ENCODE assay signal across 19 cellular contexts in the genomic region with DNA sequence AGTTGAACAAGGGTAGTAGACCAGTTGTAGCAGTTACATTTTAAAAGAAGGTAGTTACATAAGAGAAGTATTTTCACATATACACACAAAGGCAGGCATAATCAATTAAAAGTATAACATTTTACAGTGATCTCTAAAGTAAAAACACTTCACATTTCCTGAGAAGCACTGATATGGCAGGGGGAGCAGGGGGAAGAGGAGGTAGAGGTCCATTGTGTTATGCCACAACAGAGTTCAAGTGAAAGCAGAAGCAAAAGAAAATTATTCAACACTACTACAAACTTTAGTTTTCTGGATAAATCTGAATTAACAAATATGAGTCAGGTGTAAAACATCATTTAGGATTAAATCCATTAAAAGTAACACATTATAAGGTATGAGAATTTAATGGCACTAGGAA. TPM values are rescaled to one million over a fixed set of nuclear protein-coding genes. Genes with fewer than 3 reads are reported as not detected.
DNase-seq lines count a peak whose midpoint lies in the region; ATAC-seq and TF ChIP-seq lines count a peak whose summit lies in the region.
"Had no signal": no experiment of that assay in that cellular context is flagged by ENCODE, and none has a peak within 500 bp of the region (broad histone marks: within the 10 kb centered on the region; RNA-seq: fewer than 3 reads in every experiment).

No MANE protein-coding gene starts in this region.

- H3K27me3 Mint-ChIP-seq in CD8-positive, alpha-beta T cell (ENCODE audit: low read depth): no peaks in the 10 kb centered on the region
- H3K27me3 Mint-ChIP-seq in natural killer cell (ENCODE audit: low read depth in 2 of 2) (no peaks in the 10 kb centered on the region), endodermal cell (ENCODE audit: insufficient read depth) (no peaks in the 10 kb centered on the region)
- H3K27me3 Mint-ChIP-seq: CD4-positive, alpha-beta memory T cell had no signal

- peak overlapping the region; percentile 16 for H3K27ac Mint-ChIP-seq in CD8-positive, alpha-beta T cell
- H3K27ac Mint-ChIP-seq in natural killer cell (peak overlapping the region; percentile 25 to 72), endodermal cell (no peak overlapping the region)

- peaks cover 8% of the 10 kb centered on the region for H3K36me3 Mint-ChIP-seq in CD8-positive, alpha-beta T cell
- H3K36me3 Mint-ChIP-seq in natural killer cell: no peaks in the 10 kb centered on the region
- no peaks in the 10 kb centered on the region for H3K36me3 Mint-ChIP-seq in endodermal cell (ENCODE audit: low read depth)

- H3K18ac ChIP-seq in mesenchymal stem cell (ENCODE audit: low read depth in 1 of 2, low read length in 2 of 2): no peak overlapping the region

- H2BK15ac ChIP-seq in mesenchymal stem cell (ENCODE audit: low read depth, poor library complexity, severe bottlenecking): no peak overlapping the region

- H3K27me3 ChIP-seq in CD8-positive, alpha-beta T cell (ENCODE audit: insufficient read depth, low read length): no peaks in the 10 kb centered on the region
- H3K27me3 ChIP-seq in mesenchymal stem cell (ENCODE audit: control insufficient read depth in 1 of 2, insufficient read depth in 1 of 2, low read length in 2 of 2) (no peaks in the 10 kb centered on the region), endodermal cell (ENCODE audit: control insufficient read depth, insufficient read depth, low read length, poor library complexity, severe bottlenecking) (no peaks in the 10 kb centered on the region)

- no peak for ATAC-seq in CD8-positive, alpha-beta T cell
- ATAC-seq in natural killer cell: peak in 2 of 3 donors; percentile 46 to 53

- no peak overlapping the region for H3K4me3 Mint-ChIP-seq in CD8-positive, alpha-beta T cell
- H3K4me3 Mint-ChIP-seq in natural killer cell (peak overlapping the region; percentile 3), endodermal cell (no peak overlapping the region)

- H2BK12ac ChIP-seq in mesenchymal stem cell (ENCODE audit: low read length in 2 of 2): no peak overlapping the region

- H2AK5ac ChIP-seq in mesenchymal stem cell (ENCODE audit: low read length, severe bottlenecking): no peak overlapping the region

- CTCF ChIA-PET in CD8-positive, alpha-beta T cell (lab: Charles Lee): no interaction called here

- POLR2A ChIA-PET in CD8-positive, alpha-beta T cell (lab: Charles Lee): no interaction called here

- no peak overlapping the region for H3K4me2 ChIP-seq in mesenchymal stem cell (ENCODE audit: low read length, poor library complexity, severe bottlenecking)

- no peak for TF ChIP-seq CTCF in CD8-positive, alpha-beta T cell (IDR thresholded peaks at IDR 0.05)
- TF ChIP-seq CTCF in natural killer cell (IDR thresholded peaks at IDR 0.05) (no peak), endodermal cell (conservative IDR thresholded peaks at IDR 0.05) (no peak)

- H3K9me3 Mint-ChIP-seq in CD8-positive, alpha-beta T cell: no peaks in the 10 kb centered on the region
- H3K9me3 Mint-ChIP-seq in natural killer cell: no peaks in the 10 kb centered on the region
- no peaks in the 10 kb centered on the region for H3K9me3 Mint-ChIP-seq in endodermal cell

- DNase-seq in CD1c-positive myeloid dendritic cell (ENCODE audit: extremely low spot score) (peak; percentile 21), dermis blood vessel endothelial cell (peak; percentile 10), natural killer cell (no peak), mesenchymal stem cell (no peak), endodermal cell (no peak)
- no peak for DNase-seq in CD8-positive, alpha-beta T cell
- no peak for DNase-seq in stimulated activated naive CD4-positive, alpha-beta T cell treated with Interleukin-2 at 50 U/mL for 16 hours (lab: John Stamatoyannopoulos, UW)
- DNase-seq: ACHN; AML-193; Calu3; CD4-positive, alpha-beta memory T cell; GF-D8; GOT3; NCI-H1694 treated with DMSO at 0.1 percent for 48 hours; NCI-H2107; NCI-H2227 treated with DMSO at 0.1 percent for 48 hours; NCI-H510A treated with DMSO at 0.1 percent for 48 hours; NCI-H774; Right ventricle myocardium superior had no signal

- no peak overlapping the region for H2BK120ac ChIP-seq in mesenchymal stem cell (ENCODE audit: low read depth, low read length)

- no peak overlapping the region for H4K91ac ChIP-seq in mesenchymal stem cell (ENCODE audit: low read length)

- H3K27ac ChIP-seq in CD8-positive, alpha-beta T cell (ENCODE audit: low read depth, low read length): no peak overlapping the region
- H3K27ac ChIP-seq in mesenchymal stem cell (ENCODE audit: low read length, poor library complexity, severe bottlenecking) (no peak overlapping the region), endodermal cell (ENCODE audit: low read depth, low read length) (no peak overlapping the region)

- peaks cover 13% of the 10 kb centered on the region for H3K79me1 ChIP-seq in mesenchymal stem cell (replicated peaks; ENCODE audit: low read length, poor library complexity, severe bottlenecking)

- H3K9ac ChIP-seq in mesenchymal stem cell (ENCODE audit: low read length) (no peak overlapping the region), endodermal cell (ENCODE audit: extremely low read depth, low read length, poor library complexity, severe bottlenecking) (no peak overlapping the region)

- H3K14ac ChIP-seq in mesenchymal stem cell (ENCODE audit: low read length in 2 of 2): no peak overlapping the region

- no peak overlapping the region for H2AFZ ChIP-seq in mesenchymal stem cell (ENCODE audit: low read depth, low read length)

- no peak overlapping the region for H2BK5ac ChIP-seq in mesenchymal stem cell (ENCODE audit: low read depth, low read length, poor library complexity, severe bottlenecking)

- no peaks in the 10 kb centered on the region for H3K9me3 ChIP-seq in CD8-positive, alpha-beta T cell (ENCODE audit: low read length)
- H3K9me3 ChIP-seq in mesenchymal stem cell (ENCODE audit: control insufficient read depth, low read length) (no peaks in the 10 kb centered on the region), endodermal cell (ENCODE audit: control insufficient read depth, low read length) (no peaks in the 10 kb centered on the region)

- H3K4ac ChIP-seq in mesenchymal stem cell (ENCODE audit: low read depth in 1 of 2, low read length in 2 of 2): no peak overlapping the region

- peaks cover 67% of the 10 kb centered on the region for H3K4me1 Mint-ChIP-seq in CD8-positive, alpha-beta T cell (ENCODE audit: low read depth)
- peaks cover 57 to 63% of the 10 kb centered on the region in 2 donors for H3K4me1 Mint-ChIP-seq in natural killer cell
- peaks cover 8% of the 10 kb centered on the region for H3K4me1 Mint-ChIP-seq in endodermal cell

- intact Hi-C loops in CD8-positive, alpha-beta T cell (cut with DNase I, micrococcal nuclease): loop anchor here in 1 of 2 experiments (2.0 kb wide), 1 partner anchor 14 kb away; no protein-coding TSS in a partner anchor
- intact Hi-C loops in natural killer cell (cut with micrococcal nuclease): no loop called here

- no peak overlapping the region for H3K23ac ChIP-seq in mesenchymal stem cell (ENCODE audit: low read length in 2 of 2)

- H3K4me1 ChIP-seq in CD8-positive, alpha-beta T cell (ENCODE audit: insufficient read depth, low read length): peaks cover 44% of the 10 kb centered on the region
- H3K4me1 ChIP-seq in mesenchymal stem cell (ENCODE audit: control insufficient read depth, insufficient read depth, low read depth, low read length) (peaks cover 2% of the 10 kb centered on the region), endodermal cell (ENCODE audit: control insufficient read depth, insufficient read depth, low read length) (no peaks in the 10 kb centered on the region)

- no peak overlapping the region for H3K4me3 ChIP-seq in CD8-positive, alpha-beta T cell (ENCODE audit: low read depth, low read length)
- no peak overlapping the region for H3K4me3 ChIP-seq in mesenchymal stem cell (ENCODE audit: insufficient read depth in 1 of 2, low read depth in 1 of 2, low read length in 2 of 2)
- H3K4me3 ChIP-seq in endodermal cell (ENCODE audit: low read length): no peak overlapping the region

- H4K8ac ChIP-seq in mesenchymal stem cell (ENCODE audit: low read length): no peak overlapping the region

- H3K36me3 ChIP-seq in CD8-positive, alpha-beta T cell (ENCODE audit: insufficient read depth, low read length): no peaks in the 10 kb centered on the region
- H3K36me3 ChIP-seq in mesenchymal stem cell (ENCODE audit: control insufficient read depth in 1 of 2, insufficient read depth in 2 of 2, low read depth in 1 of 2, low read length in 2 of 2) (peaks cover 0 to 10% of the 10 kb centered on the region in 2 experiments), endodermal cell (ENCODE audit: control insufficient read depth, insufficient read depth, low read length) (no peaks in the 10 kb centered on the region)

RNA-seq across cellular contexts. Expression of a gene that starts 38.4 kb away (rescaled TPM):
- 10 to 100 TPM; 88.5 to 94.7 TPM for total RNA-seq in CD8-positive, alpha-beta T cell
- total RNA-seq in dermis blood vessel endothelial cell: 41.9 and 53.0 TPM in 2 replicates
- 100 to 1,000 TPM; 139 to 152 (median 149) TPM for total RNA-seq in natural killer cell
- polyA plus RNA-seq in mesenchymal stem cell (2013, experiment 1 of 2): 36.5 TPM
- polyA plus RNA-seq in mesenchymal stem cell (2013, experiment 2 of 2): 34.1 TPM
- total RNA-seq in endodermal cell: 10 to 100 TPM; 49.6 to 54.2 TPM
- polyA plus RNA-seq in endodermal cell (2013, experiment 1 of 2): 36.7 TPM
- 38.4 TPM for polyA plus RNA-seq in endodermal cell (2013, experiment 2 of 2)

Comparison
In these comparisons a context has a peak if more than half of its experiments do, and no peak if none do; other contexts are left out.
1. DNase-seq: peak in CD1c-positive myeloid dendritic cell (single experiment) and dermis blood vessel endothelial cell (single experiment); none in CD8-positive, alpha-beta T cell (0 of 7), natural killer cell (single experiment), mesenchymal stem cell (single experiment), endodermal cell (single experiment) and stimulated activated naive CD4-positive, alpha-beta T cell treated with Interleukin-2 at 50 U/mL for 16 hours (single experiment).